ENCODE assay signal across 28 cellular contexts in the genomic region with DNA sequence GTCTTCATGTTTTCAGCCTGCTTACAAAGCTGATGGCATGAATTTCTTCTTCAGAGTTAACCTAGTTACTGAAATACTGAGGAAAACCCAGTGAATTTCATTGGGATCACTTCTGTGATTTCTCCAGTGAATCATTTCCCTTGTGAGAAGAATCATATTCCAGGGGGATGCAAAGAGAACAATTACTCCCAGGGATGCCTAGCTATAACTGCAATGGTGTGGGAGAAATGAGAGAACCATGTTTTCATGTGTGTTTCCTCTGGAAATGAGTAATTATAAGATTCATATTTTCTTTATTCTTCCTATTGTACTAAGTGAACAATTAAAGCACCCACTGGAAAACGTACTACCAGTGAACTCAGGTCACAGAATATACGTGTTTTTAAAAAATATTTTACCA.
DNase-seq lines count a peak whose midpoint lies in the region; ATAC-seq, FAIRE-seq and TF ChIP-seq lines count a peak whose summit lies in the region.
"Had no signal": no experiment of that assay in that cellular context is flagged by ENCODE, and none has a peak within 500 bp of the region (broad histone marks: within the 10 kb centered on the region; RNA-seq: fewer than 3 reads in every experiment).

No MANE protein-coding gene starts in this region.

- no peaks in the 10 kb centered on the region for H3K36me3 ChIP-seq in endothelial cell of umbilical vein (ENCODE audit: control insufficient read depth in 2 of 2, extremely low read depth in 1 of 2, insufficient read depth in 2 of 2, low read length in 2 of 2)
- H3K36me3 ChIP-seq: BE2C, BLaER1 had no signal

- no TSS peak for BruUV-seq in endothelial cell of umbilical vein (replicated peaks; lab: Mats Ljungman, UMichigan)

- H3K9ac ChIP-seq in endothelial cell of umbilical vein (replicated peaks; ENCODE audit: extremely low read depth, insufficient read depth, low read length), result peak overlapping the region; percentile 83
- H3K9ac ChIP-seq: BLaER1 had no signal

- peak overlapping the region; percentile 75 for H3K4me2 ChIP-seq in endothelial cell of umbilical vein (ENCODE audit: insufficient read depth, low read length)
- H3K4me2 ChIP-seq: BLaER1 had no signal

- intact Hi-C loops in endothelial cell of umbilical vein (cut with micrococcal nuclease), result loop anchor here (1.0 to 5.0 kb wide), 6 partner anchors 37 to 531 kb away; no protein-coding TSS in a partner anchor

- no peaks in the 10 kb centered on the region for H3K27me3 ChIP-seq in endothelial cell of umbilical vein (ENCODE audit: control insufficient read depth in 2 of 2, insufficient read depth in 2 of 2, low read length in 2 of 2)
- H3K27me3 ChIP-seq: BE2C, BLaER1 had no signal

- H3K9me3 ChIP-seq in endothelial cell of umbilical vein (replicated peaks; ENCODE audit: control insufficient read depth, insufficient read depth, low read length), result no peaks in the 10 kb centered on the region
- H3K9me3 ChIP-seq: BE2C, BLaER1 had no signal

- TF ChIP-seq POLR2A in endothelial cell of umbilical vein (IDR thresholded peaks at IDR 0.05; ENCODE audit: low read depth, low read length), result peak; percentile 19

- H3K4me1 ChIP-seq in endothelial cell of umbilical vein (ENCODE audit: control insufficient read depth, extremely low read depth, insufficient read depth, low read length), result peaks cover 24% of the 10 kb centered on the region
- H3K4me1 ChIP-seq: BE2C, BLaER1 had no signal

- CTCF ChIA-PET in endothelial cell of umbilical vein (lab: Charles Lee), result interaction anchor here (0.9 to 2.0 kb wide), 11 partner anchors 11 to 765 kb away, joined by 3 to 7 read pairs (median 4); no protein-coding TSS in a partner anchor

- no peaks in the 10 kb centered on the region for H4K20me1 ChIP-seq in endothelial cell of umbilical vein (replicated peaks; ENCODE audit: control insufficient read depth, extremely low read depth, insufficient read depth, low read length)
- H4K20me1 ChIP-seq: BLaER1 had no signal

- POLR2A ChIA-PET in endothelial cell of umbilical vein (lab: Charles Lee), result interaction anchor here (0.9 kb wide), 1 partner anchor 36 kb away, joined by 3 read pairs; no protein-coding TSS in a partner anchor

- no peak for TF ChIP-seq CTCF in endothelial cell of umbilical vein (IDR thresholded peaks at IDR 0.05; ENCODE audit: extremely low read depth in 1 of 2, insufficient read depth in 1 of 2, low read depth in 1 of 2, low read length in 2 of 2)

- peak; percentile 86 for FAIRE-seq in endothelial cell of umbilical vein (lab: Jason Lieb, UNC)
- FAIRE-seq: A204.1, G401.6, GM12891, GM19239 had no signal

- DNase-seq in dermis blood vessel endothelial cell (peak; percentile 96), endothelial cell of umbilical vein (ENCODE audit: low read depth, low spot score) (peak; percentile 97), glomerular endothelial cell (ENCODE audit: extremely low read depth, low read depth, low spot score) (peak; percentile 89), pulmonary artery endothelial cell (ENCODE audit: low read depth, low spot score) (peak; percentile 95), kidney glomerular epithelial cell (lab: John Stamatoyannopoulos, UW) (no peak)
- DNase-seq: 8988T; ACHN; BE2C; C1 segment of cervical spinal cord; CD4-positive, alpha-beta memory T cell; CD4-positive, CD25-positive, alpha-beta regulatory T cell; CD8-positive, alpha-beta memory T cell; COR-L47; DMS 273 treated with DMSO at 0.1 percent for 48 hours; DMS153; DMS53; DMS79; DND-41; EL; GF-D8 had no signal

- dilution Hi-C loops in endothelial cell of umbilical vein (cut with MboI; ENCODE audit: extremely low pct_ligation_motif_present, low sequenced_read_pairs), result no loop called here

- H3K79me2 ChIP-seq in endothelial cell of umbilical vein (ENCODE audit: control insufficient read depth, insufficient read depth, low read length), result no peaks in the 10 kb centered on the region

- ATAC-seq in SK-N-SH treated with all-trans-retinoic acid at 6 μM for 48 hours (no peak), HG02763 (IDR thresholded peaks at IDR 0.05; ENCODE audit: unreplicated experiment) (no peak), GM19395 (IDR thresholded peaks at IDR 0.05; ENCODE audit: unreplicated experiment) (no peak)

- H3K27ac ChIP-seq in endothelial cell of umbilical vein (ENCODE audit: insufficient read depth, low read depth, low read length), result peak overlapping the region; percentile 97
- H3K27ac ChIP-seq: BLaER1 had no signal

- peak overlapping the region; percentile 72 for H2AFZ ChIP-seq in endothelial cell of umbilical vein (ENCODE audit: low read depth, low read length)

- H3K4me3 ChIP-seq in endothelial cell of umbilical vein (replicated peaks in 1 of 3; ENCODE audit: insufficient read depth in 1 of 3, low read depth in 1 of 3, low read length in 3 of 3), result peak overlapping the region in 1 of 3 experiments; percentile 6
- H3K4me3 ChIP-seq: BLaER1 had no signal

- no peaks in the 10 kb centered on the region for H3K9me1 ChIP-seq in endothelial cell of umbilical vein (replicated peaks; ENCODE audit: control insufficient read depth, extremely low read depth, insufficient read depth, low read length)

TF ChIP-seq in endothelial cell of umbilical vein, 7 proteins besides CTCF, POLR2A, EP300 and RAD21:
- no peak for TF ChIP-seq MAX (IDR thresholded peaks at IDR 0.05; ENCODE audit: insufficient read depth, insufficient read length)
- peak; percentile 94 for TF ChIP-seq FOS (IDR thresholded peaks at IDR 0.05; ENCODE audit: borderline replicate concordance, insufficient read depth, low read length)
- peak; percentile 68 for TF ChIP-seq GATA2 (IDR thresholded peaks at IDR 0.05; ENCODE audit: insufficient read depth, insufficient read length, low read depth, low read length)
- peak; percentile 62 for TF ChIP-seq POLR2AphosphoS5 (IDR thresholded peaks at IDR 0.05; ENCODE audit: insufficient read depth, low read depth, low read length)
- TF ChIP-seq MYC (IDR thresholded peaks at IDR 0.05; ENCODE audit: low read depth, low read length), result no peak
- no peak for TF ChIP-seq EZH2 (IDR thresholded peaks at IDR 0.05; ENCODE audit: borderline replicate concordance, low read depth, low read length, severe bottlenecking)
- TF ChIP-seq JUN (IDR thresholded peaks at IDR 0.05; ENCODE audit: borderline replicate concordance, insufficient read depth, insufficient read length, low read depth), result peak; percentile 87

TF ChIP-seq in SK-N-SH treated with all-trans-retinoic acid at 6 μM for 48 hours, 23 proteins besides CTCF, POLR2A, EP300 and RAD21 (continues in another document):
- TF ChIP-seq GLIS3 (CRISPR knock-in tag; IDR thresholded peaks at IDR 0.05) (no peak), CREB5 (CRISPR knock-in tag; IDR thresholded peaks at IDR 0.05; ENCODE audit: low read depth) (no peak), CSDC2 (CRISPR knock-in tag; IDR thresholded peaks at IDR 0.05) (no peak), ZFP3 (CRISPR knock-in tag; IDR thresholded peaks at IDR 0.05) (no peak), BACH2 (CRISPR knock-in tag; IDR thresholded peaks at IDR 0.05; ENCODE audit: borderline replicate concordance) (no peak), RARB (CRISPR knock-in tag; IDR thresholded peaks at IDR 0.05) (no peak), TCF4 (CRISPR knock-in tag; IDR thresholded peaks at IDR 0.05; ENCODE audit: borderline replicate concordance) (no peak), ZFP30 (CRISPR knock-in tag; IDR thresholded peaks at IDR 0.05) (no peak), ZC3H10 (CRISPR knock-in tag; IDR thresholded peaks at IDR 0.05) (no peak), TOX (CRISPR knock-in tag; IDR thresholded peaks at IDR 0.05; ENCODE audit: borderline replicate concordance) (no peak)
- TF ChIP-seq, protein P1, sequence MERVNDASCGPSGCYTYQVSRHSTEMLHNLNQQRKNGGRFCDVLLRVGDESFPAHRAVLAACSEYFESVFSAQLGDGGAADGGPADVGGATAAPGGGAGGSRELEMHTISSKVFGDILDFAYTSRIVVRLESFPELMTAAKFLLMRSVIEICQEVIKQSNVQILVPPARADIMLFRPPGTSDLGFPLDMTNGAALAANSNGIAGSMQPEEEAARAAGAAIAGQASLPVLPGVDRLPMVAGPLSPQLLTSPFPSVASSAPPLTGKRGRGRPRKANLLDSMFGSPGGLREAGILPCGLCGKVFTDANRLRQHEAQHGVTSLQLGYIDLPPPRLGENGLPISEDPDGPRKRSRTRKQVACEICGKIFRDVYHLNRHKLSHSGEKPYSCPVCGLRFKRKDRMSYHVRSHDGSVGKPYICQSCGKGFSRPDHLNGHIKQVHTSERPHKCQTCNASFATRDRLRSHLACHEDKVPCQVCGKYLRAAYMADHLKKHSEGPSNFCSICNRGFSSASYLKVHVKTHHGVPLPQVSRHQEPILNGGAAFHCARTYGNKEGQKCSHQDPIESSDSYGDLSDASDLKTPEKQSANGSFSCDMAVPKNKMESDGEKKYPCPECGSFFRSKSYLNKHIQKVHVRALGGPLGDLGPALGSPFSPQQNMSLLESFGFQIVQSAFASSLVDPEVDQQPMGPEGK (CRISPR knock-in tag; IDR thresholded peaks at IDR 0.05; ENCODE audit: borderline replicate concordance), result no peak
